In genomic region chr14:34363733-34364134, GRCh38 we compare ENCODE assay signal across 16 cellular contexts.
DNase-seq lines count a peak whose midpoint lies in the region; ATAC-seq and TF ChIP-seq lines count a peak whose summit lies in the region.
"Had no signal": no experiment of that assay in that cellular context is flagged by ENCODE, and none has a peak within 500 bp of the region (broad histone marks: within the 10 kb centered on the region; RNA-seq: fewer than 3 reads in every experiment).

No MANE protein-coding gene starts in this region.

- DNase-seq in GM23338 (ENCODE audit: low spot score): no peak
- peak; percentile 54 for DNase-seq in PC-3
- peak; percentile 14 for DNase-seq in epithelial cell of esophagus (ENCODE audit: low read depth)
- DNase-seq in mesenchymal stem cell: peak; percentile 15
- no peak for DNase-seq in T-helper 2 cell treated with Interferon-gamma antibody and Interleukin-4, amounts not matched to agents 5 μg/mL and 100 μg/mL, for 36 hours (ENCODE audit: low spot score)
- DNase-seq: activated CD8-positive, alpha-beta memory T cell treated with anti-CD3 and anti-CD28 coated beads, Interleukin-2, amount 10 ng/mL, durations not matched to agents 7 days and 5 days; activated naive CD4-positive, alpha-beta T cell; central memory CD4-positive, alpha-beta T cell; NCI-H1436; NCI-H446; small intestine; stimulated activated naive CD4-positive, alpha-beta T cell treated with Interleukin-2 at 50 U/mL for 16 hours had no signal

- no peaks in the 10 kb centered on the region for H3K79me1 ChIP-seq in mesenchymal stem cell (replicated peaks; ENCODE audit: low read length, poor library complexity, severe bottlenecking)

- ATAC-seq in GM23338 (no peak), PC-3 (peak; percentile 53), GM21447 (IDR thresholded peaks at IDR 0.05; ENCODE audit: unreplicated experiment) (no peak), GM21723 (IDR thresholded peaks at IDR 0.05; ENCODE audit: unreplicated experiment) (no peak)
- ATAC-seq: activated CD8-positive, alpha-beta memory T cell treated with anti-CD3 and anti-CD28 coated beads, Interleukin-2, amount 10 ng/mL, durations not matched to agents 7 days and 5 days had no signal

- no peak overlapping the region for H3K4me3 Mint-ChIP-seq in GM23338
- no peak overlapping the region for H3K4me3 Mint-ChIP-seq in T-helper 2 cell treated with Interferon-gamma antibody and Interleukin-4, amounts not matched to agents 5 μg/mL and 100 μg/mL, for 36 hours
- H3K4me3 Mint-ChIP-seq: activated CD8-positive, alpha-beta memory T cell treated with anti-CD3 and anti-CD28 coated beads, Interleukin-2, amount 10 ng/mL, durations not matched to agents 7 days and 5 days had no signal

- H3K4me2 ChIP-seq in GM23338 (no peak overlapping the region), PC-3 (ENCODE audit: low read length) (peak overlapping the region; percentile 84), mesenchymal stem cell (ENCODE audit: low read length, poor library complexity, severe bottlenecking) (no peak overlapping the region)

- H2BK15ac ChIP-seq in mesenchymal stem cell (ENCODE audit: low read depth, poor library complexity, severe bottlenecking): no peak overlapping the region

- intact Hi-C loops in PC-3 (cut with micrococcal nuclease): loop anchor here (1.0 to 2.0 kb wide), 4 partner anchors 31 to 134 kb away; no protein-coding TSS in a partner anchor

- no peaks in the 10 kb centered on the region for H3K36me3 ChIP-seq in GM23338 (ENCODE audit: insufficient read depth)
- no peaks in the 10 kb centered on the region for H3K36me3 ChIP-seq in PC-3 (ENCODE audit: low read depth, low read length)
- no peaks in the 10 kb centered on the region for H3K36me3 ChIP-seq in mesenchymal stem cell (ENCODE audit: control insufficient read depth in 1 of 2, insufficient read depth in 2 of 2, low read depth in 1 of 2, low read length in 2 of 2)

- no peak overlapping the region for H3K4ac ChIP-seq in mesenchymal stem cell (ENCODE audit: low read depth in 1 of 2, low read length in 2 of 2)

- no peak overlapping the region for H2BK120ac ChIP-seq in mesenchymal stem cell (ENCODE audit: low read depth, low read length)

- CTCF ChIA-PET in PC-3 (lab: Charles Lee): interaction anchor here (0.6 to 2.8 kb wide), 3 partner anchors 32 to 134 kb away, joined by 3 to 17 read pairs (median 12); no protein-coding TSS in a partner anchor

- no peaks in the 10 kb centered on the region for H3F3A ChIP-seq in GM23338 (replicated peaks; ENCODE audit: low read depth)
- peaks cover 7% of the 10 kb centered on the region for H3F3A ChIP-seq in PC-3 (ENCODE audit: low read length, unreplicated experiment)

- no peaks in the 10 kb centered on the region for H3K9me3 ChIP-seq in PC-3 (ENCODE audit: low read length)
- H3K9me3 ChIP-seq in mesenchymal stem cell (ENCODE audit: control insufficient read depth, low read length): no peaks in the 10 kb centered on the region

- no peaks in the 10 kb centered on the region for H3K27me3 ChIP-seq in GM23338 (ENCODE audit: insufficient read depth)
- no peaks in the 10 kb centered on the region for H3K27me3 ChIP-seq in PC-3 (ENCODE audit: low read length)
- H3K27me3 ChIP-seq in mesenchymal stem cell (ENCODE audit: control insufficient read depth in 1 of 2, insufficient read depth in 1 of 2, low read length in 2 of 2): no peaks in the 10 kb centered on the region

- H4K91ac ChIP-seq in mesenchymal stem cell (ENCODE audit: low read length): no peak overlapping the region

- H4K20me1 ChIP-seq in GM23338 (replicated peaks; ENCODE audit: insufficient read depth) (no peaks in the 10 kb centered on the region), PC-3 (ENCODE audit: low read length) (no peaks in the 10 kb centered on the region)

- no peak for TF ChIP-seq CTCF in GM23338 (conservative IDR thresholded peaks at IDR 0.05; ENCODE audit: low read depth in 2 of 2)
- TF ChIP-seq CTCF in PC-3 (conservative IDR thresholded peaks at IDR 0.05; ENCODE audit: low read depth, low read length): no peak
- no peak for TF ChIP-seq CTCF in epithelial cell of esophagus (IDR thresholded peaks at IDR 0.05; ENCODE audit: insufficient read depth, low read depth, low read length, missing control alignments)

- H3K23ac ChIP-seq in mesenchymal stem cell (ENCODE audit: low read length in 2 of 2): no peak overlapping the region

- no peaks in the 10 kb centered on the region for H3K4me1 ChIP-seq in GM23338 (ENCODE audit: insufficient read depth)
- peaks cover 70% of the 10 kb centered on the region for H3K4me1 ChIP-seq in PC-3 (ENCODE audit: insufficient read depth, low read length)
- H3K4me1 ChIP-seq in mesenchymal stem cell (ENCODE audit: control insufficient read depth, insufficient read depth, low read depth, low read length): no peaks in the 10 kb centered on the region
- H3K4me1 ChIP-seq: parathyroid adenoma had no signal

- WGBS in mesenchymal stem cell: 76% methylated on average over 6 of the region's 6 CpGs

- no peak overlapping the region for H2BK12ac ChIP-seq in mesenchymal stem cell (ENCODE audit: low read length in 2 of 2)

- H4K8ac ChIP-seq in mesenchymal stem cell (ENCODE audit: low read length): no peak overlapping the region

- no peaks in the 10 kb centered on the region for H3K4me1 Mint-ChIP-seq in GM23338
- peaks cover 2% of the 10 kb centered on the region for H3K4me1 Mint-ChIP-seq in T-helper 2 cell treated with Interferon-gamma antibody and Interleukin-4, amounts not matched to agents 5 μg/mL and 100 μg/mL, for 36 hours (ENCODE audit: low read depth)
- H3K4me1 Mint-ChIP-seq: activated CD8-positive, alpha-beta memory T cell treated with anti-CD3 and anti-CD28 coated beads, Interleukin-2, amount 10 ng/mL, durations not matched to agents 7 days and 5 days had no signal

- H3K36me3 Mint-ChIP-seq in GM23338 (ENCODE audit: low read depth): no peaks in the 10 kb centered on the region
- H3K36me3 Mint-ChIP-seq in T-helper 2 cell treated with Interferon-gamma antibody and Interleukin-4, amounts not matched to agents 5 μg/mL and 100 μg/mL, for 36 hours (ENCODE audit: low read depth): no peaks in the 10 kb centered on the region
- H3K36me3 Mint-ChIP-seq: activated CD8-positive, alpha-beta memory T cell treated with anti-CD3 and anti-CD28 coated beads, Interleukin-2, amount 10 ng/mL, durations not matched to agents 7 days and 5 days had no signal

- peak overlapping the region in 1 of 2 experiments; percentile 50 for H3K18ac ChIP-seq in mesenchymal stem cell (ENCODE audit: low read depth in 1 of 2, low read length in 2 of 2)

- H3K9me3 Mint-ChIP-seq in GM23338: no peaks in the 10 kb centered on the region
- no peaks in the 10 kb centered on the region for H3K9me3 Mint-ChIP-seq in T-helper 2 cell treated with Interferon-gamma antibody and Interleukin-4, amounts not matched to agents 5 μg/mL and 100 μg/mL, for 36 hours

- peaks cover 6% of the 10 kb centered on the region for H3K27me3 Mint-ChIP-seq in GM23338 (ENCODE audit: insufficient read depth, low read depth, poor library complexity)
- peaks cover 11% of the 10 kb centered on the region for H3K27me3 Mint-ChIP-seq in T-helper 2 cell treated with Interferon-gamma antibody and Interleukin-4, amounts not matched to agents 5 μg/mL and 100 μg/mL, for 36 hours (ENCODE audit: low read depth)

- H3K4me3 ChIP-seq in GM23338 (no peak overlapping the region), PC-3 (ENCODE audit: low read length) (peak overlapping the region; percentile 52), epithelial cell of esophagus (ENCODE audit: low read length) (no peak overlapping the region), mesenchymal stem cell (ENCODE audit: insufficient read depth in 1 of 2, low read depth in 1 of 2, low read length in 2 of 2) (no peak overlapping the region)

- 0 out of 2 replicates have a peak overlapping the region, but pooled peaks have one; percentile 39 for H2AFZ ChIP-seq in GM23338
- peak overlapping the region; percentile 59 for H2AFZ ChIP-seq in PC-3 (ENCODE audit: low read length)
- no peak overlapping the region for H2AFZ ChIP-seq in mesenchymal stem cell (ENCODE audit: low read depth, low read length)
- H2AFZ ChIP-seq: parathyroid adenoma had no signal

- no peak overlapping the region for H3K27ac Mint-ChIP-seq in GM23338
- H3K27ac Mint-ChIP-seq in T-helper 2 cell treated with Interferon-gamma antibody and Interleukin-4, amounts not matched to agents 5 μg/mL and 100 μg/mL, for 36 hours: no peak overlapping the region
- H3K27ac Mint-ChIP-seq: activated CD8-positive, alpha-beta memory T cell treated with anti-CD3 and anti-CD28 coated beads, Interleukin-2, amount 10 ng/mL, durations not matched to agents 7 days and 5 days had no signal

- POLR2A ChIA-PET in PC-3 (lab: Charles Lee; ENCODE audit: unreplicated experiment): interaction anchor here (0.5 to 1.6 kb wide), 3 partner anchors 15 to 97 kb away, joined by 3 to 9 read pairs (median 3); no protein-coding TSS in a partner anchor

- H3K9me2 ChIP-seq in GM23338 (ENCODE audit: insufficient read depth) (no peaks in the 10 kb centered on the region), PC-3 (replicated peaks; ENCODE audit: low read length) (no peaks in the 10 kb centered on the region)

- H3K9ac ChIP-seq in PC-3 (ENCODE audit: low read length): peak overlapping the region; percentile 67
- no peak overlapping the region for H3K9ac ChIP-seq in mesenchymal stem cell (ENCODE audit: low read length)
- H3K9ac ChIP-seq: parathyroid adenoma had no signal

- H3K79me2 ChIP-seq in GM23338 (replicated peaks; ENCODE audit: insufficient read depth) (no peaks in the 10 kb centered on the region), PC-3 (ENCODE audit: low read length) (no peaks in the 10 kb centered on the region)
- H3K79me2 ChIP-seq: parathyroid adenoma had no signal

- no peak overlapping the region for H2BK5ac ChIP-seq in mesenchymal stem cell (ENCODE audit: low read depth, low read length, poor library complexity, severe bottlenecking)

- BruUV-seq in PC-3 (replicated peaks; lab: Mats Ljungman, UMichigan): TSS peak; percentile 70

- H3K14ac ChIP-seq in mesenchymal stem cell (ENCODE audit: low read length in 2 of 2): no peak overlapping the region

- H3K27ac ChIP-seq in GM23338 (ENCODE audit: low read depth) (no peak overlapping the region), PC-3 (ENCODE audit: low read length) (peak overlapping the region; percentile 96), mesenchymal stem cell (ENCODE audit: low read length, poor library complexity, severe bottlenecking) (no peak overlapping the region)
- H3K27ac ChIP-seq: C4-2B, parathyroid adenoma had no signal

- no peak overlapping the region for H2AK5ac ChIP-seq in mesenchymal stem cell (ENCODE audit: low read length, severe bottlenecking)

TF ChIP-seq in GM23338, 12 proteins besides CTCF, POLR2A, EP300 and RAD21 (continues in another document):
- no peak for TF ChIP-seq POLR2AphosphoS5 (IDR thresholded peaks at IDR 0.05; ENCODE audit: low read depth)
- TF ChIP-seq ETS1 (IDR thresholded peaks at IDR 0.05): no peak

Comparison
In these comparisons a context has a peak if more than half of its experiments do, and no peak if none do; other contexts are left out.
1. DNase-seq: peak in PC-3 (single experiment), epithelial cell of esophagus (single experiment) and mesenchymal stem cell (single experiment); none in GM23338 (single experiment) and T-helper 2 cell treated with Interferon-gamma antibody and Interleukin-4, amounts not matched to agents 5 μg/mL and 100 μg/mL, for 36 hours (single experiment).